ENCODE assay signal across 1 cellular context in the genomic region with DNA sequence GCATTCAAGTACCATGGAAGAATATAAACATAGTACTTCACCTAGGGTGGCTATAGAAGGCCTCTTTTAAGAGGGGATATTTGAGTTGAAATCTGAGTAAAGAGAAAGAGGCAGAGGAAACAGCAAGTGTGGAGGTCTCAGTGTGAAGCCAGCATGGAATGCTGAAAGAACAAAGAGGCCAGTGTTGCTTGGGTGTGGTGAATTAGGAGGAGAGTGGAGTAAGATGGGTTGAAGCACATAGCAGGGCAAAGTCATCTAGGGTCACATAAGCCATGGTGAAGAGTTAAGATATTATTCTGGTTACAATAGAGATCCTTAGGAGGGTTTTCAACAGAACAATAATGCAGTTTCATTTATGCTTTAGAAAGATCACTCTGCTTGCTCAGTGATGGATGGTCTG.
TF ChIP-seq lines count a peak whose summit lies in the region.

No MANE protein-coding gene starts in this region.

TF ChIP-seq in WTC11, 78 proteins besides CTCF, POLR2A, EP300 and RAD21 (continued from another document):
- no peak for TF ChIP-seq USF2 (CRISPR knock-in tag; IDR thresholded peaks at IDR 0.05)
